1 cellular context compared by ENCODE assay signal in the genomic region with DNA sequence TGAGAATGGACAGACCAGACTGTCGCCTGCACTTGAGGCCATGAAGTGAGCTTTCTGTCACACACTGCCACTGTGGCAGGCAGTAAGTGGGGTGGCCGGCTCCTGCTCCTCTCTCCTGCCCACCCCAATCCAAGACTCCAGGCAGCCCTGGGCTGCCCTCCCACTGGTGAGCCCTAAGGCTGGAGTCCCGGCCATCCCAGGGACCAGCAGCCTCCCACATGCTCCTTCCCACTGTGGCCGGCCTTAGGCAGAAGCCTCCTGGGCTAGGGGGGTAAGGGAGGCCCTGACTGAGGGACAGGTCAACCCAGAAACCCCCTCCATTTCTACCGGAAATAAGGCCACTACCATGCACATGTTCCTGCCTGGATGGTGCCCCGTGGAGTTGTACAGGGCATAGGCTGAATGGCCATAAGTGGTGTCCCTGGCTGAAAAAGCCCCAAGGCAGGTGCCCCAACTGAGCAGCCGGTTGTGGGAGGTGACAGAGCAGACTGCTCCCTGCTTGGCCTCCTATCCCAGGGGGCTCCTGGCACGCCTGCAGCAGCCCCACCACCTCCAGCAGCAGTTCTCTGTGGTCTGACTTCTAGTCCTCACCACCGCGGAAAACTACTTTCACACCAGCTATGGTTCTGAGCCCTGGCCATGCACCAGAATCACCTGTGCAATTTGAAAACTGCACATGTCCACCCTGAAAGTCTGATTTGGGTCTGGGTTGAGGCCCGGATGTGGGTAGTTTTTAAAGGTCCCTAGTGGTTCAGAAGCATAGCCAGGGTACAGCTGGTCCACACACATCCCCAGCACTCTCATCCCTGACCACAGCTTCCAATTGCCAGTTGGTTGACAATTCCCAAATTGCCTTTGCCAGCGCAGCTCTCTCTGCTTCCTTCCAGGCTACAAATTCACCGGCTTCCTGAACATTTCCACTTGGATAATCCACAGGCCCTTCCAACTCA.
TF ChIP-seq lines count a peak whose summit lies in the region.

No MANE protein-coding gene starts in this region.

TF ChIP-seq in WTC11, 78 proteins besides CTCF, POLR2A, EP300 and RAD21 (continued from another document):
- TF ChIP-seq, protein P1, sequence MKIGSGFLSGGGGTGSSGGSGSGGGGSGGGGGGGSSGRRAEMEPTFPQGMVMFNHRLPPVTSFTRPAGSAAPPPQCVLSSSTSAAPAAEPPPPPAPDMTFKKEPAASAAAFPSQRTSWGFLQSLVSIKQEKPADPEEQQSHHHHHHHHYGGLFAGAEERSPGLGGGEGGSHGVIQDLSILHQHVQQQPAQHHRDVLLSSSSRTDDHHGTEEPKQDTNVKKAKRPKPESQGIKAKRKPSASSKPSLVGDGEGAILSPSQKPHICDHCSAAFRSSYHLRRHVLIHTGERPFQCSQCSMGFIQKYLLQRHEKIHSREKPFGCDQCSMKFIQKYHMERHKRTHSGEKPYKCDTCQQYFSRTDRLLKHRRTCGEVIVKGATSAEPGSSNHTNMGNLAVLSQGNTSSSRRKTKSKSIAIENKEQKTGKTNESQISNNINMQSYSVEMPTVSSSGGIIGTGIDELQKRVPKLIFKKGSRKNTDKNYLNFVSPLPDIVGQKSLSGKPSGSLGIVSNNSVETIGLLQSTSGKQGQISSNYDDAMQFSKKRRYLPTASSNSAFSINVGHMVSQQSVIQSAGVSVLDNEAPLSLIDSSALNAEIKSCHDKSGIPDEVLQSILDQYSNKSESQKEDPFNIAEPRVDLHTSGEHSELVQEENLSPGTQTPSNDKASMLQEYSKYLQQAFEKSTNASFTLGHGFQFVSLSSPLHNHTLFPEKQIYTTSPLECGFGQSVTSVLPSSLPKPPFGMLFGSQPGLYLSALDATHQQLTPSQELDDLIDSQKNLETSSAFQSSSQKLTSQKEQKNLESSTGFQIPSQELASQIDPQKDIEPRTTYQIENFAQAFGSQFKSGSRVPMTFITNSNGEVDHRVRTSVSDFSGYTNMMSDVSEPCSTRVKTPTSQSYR (CRISPR knock-in tag; IDR thresholded peaks at IDR 0.05): no peak
- TF ChIP-seq, protein P2, sequence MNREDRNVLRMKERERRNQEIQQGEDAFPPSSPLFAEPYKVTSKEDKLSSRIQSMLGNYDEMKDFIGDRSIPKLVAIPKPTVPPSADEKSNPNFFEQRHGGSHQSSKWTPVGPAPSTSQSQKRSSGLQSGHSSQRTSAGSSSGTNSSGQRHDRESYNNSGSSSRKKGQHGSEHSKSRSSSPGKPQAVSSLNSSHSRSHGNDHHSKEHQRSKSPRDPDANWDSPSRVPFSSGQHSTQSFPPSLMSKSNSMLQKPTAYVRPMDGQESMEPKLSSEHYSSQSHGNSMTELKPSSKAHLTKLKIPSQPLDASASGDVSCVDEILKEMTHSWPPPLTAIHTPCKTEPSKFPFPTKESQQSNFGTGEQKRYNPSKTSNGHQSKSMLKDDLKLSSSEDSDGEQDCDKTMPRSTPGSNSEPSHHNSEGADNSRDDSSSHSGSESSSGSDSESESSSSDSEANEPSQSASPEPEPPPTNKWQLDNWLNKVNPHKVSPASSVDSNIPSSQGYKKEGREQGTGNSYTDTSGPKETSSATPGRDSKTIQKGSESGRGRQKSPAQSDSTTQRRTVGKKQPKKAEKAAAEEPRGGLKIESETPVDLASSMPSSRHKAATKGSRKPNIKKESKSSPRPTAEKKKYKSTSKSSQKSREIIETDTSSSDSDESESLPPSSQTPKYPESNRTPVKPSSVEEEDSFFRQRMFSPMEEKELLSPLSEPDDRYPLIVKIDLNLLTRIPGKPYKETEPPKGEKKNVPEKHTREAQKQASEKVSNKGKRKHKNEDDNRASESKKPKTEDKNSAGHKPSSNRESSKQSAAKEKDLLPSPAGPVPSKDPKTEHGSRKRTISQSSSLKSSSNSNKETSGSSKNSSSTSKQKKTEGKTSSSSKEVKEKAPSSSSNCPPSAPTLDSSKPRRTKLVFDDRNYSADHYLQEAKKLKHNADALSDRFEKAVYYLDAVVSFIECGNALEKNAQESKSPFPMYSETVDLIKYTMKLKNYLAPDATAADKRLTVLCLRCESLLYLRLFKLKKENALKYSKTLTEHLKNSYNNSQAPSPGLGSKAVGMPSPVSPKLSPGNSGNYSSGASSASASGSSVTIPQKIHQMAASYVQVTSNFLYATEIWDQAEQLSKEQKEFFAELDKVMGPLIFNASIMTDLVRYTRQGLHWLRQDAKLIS (CRISPR knock-in tag; IDR thresholded peaks at IDR 0.05; ENCODE audit: borderline replicate concordance): no peak
- TF ChIP-seq, protein P3, sequence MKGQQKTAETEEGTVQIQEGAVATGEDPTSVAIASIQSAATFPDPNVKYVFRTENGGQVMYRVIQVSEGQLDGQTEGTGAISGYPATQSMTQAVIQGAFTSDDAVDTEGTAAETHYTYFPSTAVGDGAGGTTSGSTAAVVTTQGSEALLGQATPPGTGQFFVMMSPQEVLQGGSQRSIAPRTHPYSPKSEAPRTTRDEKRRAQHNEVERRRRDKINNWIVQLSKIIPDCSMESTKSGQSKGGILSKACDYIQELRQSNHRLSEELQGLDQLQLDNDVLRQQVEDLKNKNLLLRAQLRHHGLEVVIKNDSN (CRISPR knock-in tag; IDR thresholded peaks at IDR 0.05): no peak
- TF ChIP-seq ZNF263 (CRISPR knock-in tag; IDR thresholded peaks at IDR 0.05; ENCODE audit: low read depth) (no peak), NFE2L1 (CRISPR knock-in tag; IDR thresholded peaks at IDR 0.05) (no peak), SP1 (CRISPR knock-in tag; conservative IDR thresholded peaks at IDR 0.05) (no peak)
- TF ChIP-seq, protein P4, sequence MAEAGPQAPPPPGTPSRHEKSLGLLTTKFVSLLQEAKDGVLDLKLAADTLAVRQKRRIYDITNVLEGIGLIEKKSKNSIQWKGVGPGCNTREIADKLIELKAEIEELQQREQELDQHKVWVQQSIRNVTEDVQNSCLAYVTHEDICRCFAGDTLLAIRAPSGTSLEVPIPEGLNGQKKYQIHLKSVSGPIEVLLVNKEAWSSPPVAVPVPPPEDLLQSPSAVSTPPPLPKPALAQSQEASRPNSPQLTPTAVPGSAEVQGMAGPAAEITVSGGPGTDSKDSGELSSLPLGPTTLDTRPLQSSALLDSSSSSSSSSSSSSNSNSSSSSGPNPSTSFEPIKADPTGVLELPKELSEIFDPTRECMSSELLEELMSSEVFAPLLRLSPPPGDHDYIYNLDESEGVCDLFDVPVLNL (CRISPR knock-in tag; IDR thresholded peaks at IDR 0.05; ENCODE audit: borderline replicate concordance, low read depth): no peak
- TF ChIP-seq, protein P5, sequence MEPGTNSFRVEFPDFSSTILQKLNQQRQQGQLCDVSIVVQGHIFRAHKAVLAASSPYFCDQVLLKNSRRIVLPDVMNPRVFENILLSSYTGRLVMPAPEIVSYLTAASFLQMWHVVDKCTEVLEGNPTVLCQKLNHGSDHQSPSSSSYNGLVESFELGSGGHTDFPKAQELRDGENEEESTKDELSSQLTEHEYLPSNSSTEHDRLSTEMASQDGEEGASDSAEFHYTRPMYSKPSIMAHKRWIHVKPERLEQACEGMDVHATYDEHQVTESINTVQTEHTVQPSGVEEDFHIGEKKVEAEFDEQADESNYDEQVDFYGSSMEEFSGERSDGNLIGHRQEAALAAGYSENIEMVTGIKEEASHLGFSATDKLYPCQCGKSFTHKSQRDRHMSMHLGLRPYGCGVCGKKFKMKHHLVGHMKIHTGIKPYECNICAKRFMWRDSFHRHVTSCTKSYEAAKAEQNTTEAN (CRISPR knock-in tag; IDR thresholded peaks at IDR 0.05): no peak
- TF ChIP-seq, protein P6, sequence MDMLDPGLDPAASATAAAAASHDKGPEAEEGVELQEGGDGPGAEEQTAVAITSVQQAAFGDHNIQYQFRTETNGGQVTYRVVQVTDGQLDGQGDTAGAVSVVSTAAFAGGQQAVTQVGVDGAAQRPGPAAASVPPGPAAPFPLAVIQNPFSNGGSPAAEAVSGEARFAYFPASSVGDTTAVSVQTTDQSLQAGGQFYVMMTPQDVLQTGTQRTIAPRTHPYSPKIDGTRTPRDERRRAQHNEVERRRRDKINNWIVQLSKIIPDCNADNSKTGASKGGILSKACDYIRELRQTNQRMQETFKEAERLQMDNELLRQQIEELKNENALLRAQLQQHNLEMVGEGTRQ (CRISPR knock-in tag; IDR thresholded peaks at IDR 0.05): no peak
